ENCODE assay signal across 8 cellular contexts in genomic region chr17:71472809-71473789, GRCh38.
A peak's percentile ranks its signal among the peaks of the same experiment; 100 is the strongest.
DNase-seq lines count a peak whose midpoint lies in the region; ATAC-seq and TF ChIP-seq lines count a peak whose summit lies in the region.

No MANE protein-coding gene starts in this region.

- H2BK12ac ChIP-seq in neuronal stem cell (ENCODE audit: low read length), result no peak overlapping the region

- H2BK15ac ChIP-seq in neuronal stem cell (ENCODE audit: low read length), result no peak overlapping the region

- H3K4me2 ChIP-seq in OCI-LY1 (ENCODE audit: low read length) (no peak overlapping the region), neuronal stem cell (ENCODE audit: insufficient read depth, low read length, poor library complexity, severe bottlenecking) (no peak overlapping the region)

- no peaks in the 10 kb centered on the region for H3K79me2 ChIP-seq in OCI-LY1 (ENCODE audit: insufficient read depth, low read length)

- peak; percentile 70 for ATAC-seq in Right ventricle myocardium superior (ENCODE audit: poor library complexity)
- ATAC-seq in esophagus mucosa, result peak; percentile 71

- DNase-seq in Right ventricle myocardium superior (no peak), right atrium auricular region (ENCODE audit: low spot score) (no peak), HuH-7.5 (ENCODE audit: low spot score) (peak; percentile 12), neuronal stem cell (ENCODE audit: low spot score) (peak; percentile 50)
- no peak for DNase-seq in activated naive CD4-positive, alpha-beta T cell treated with anti-CD3 and anti-CD28 coated beads, Interleukin-2, amount 50 U/mL, for 16 hours
- DNase-seq in effector memory CD4-positive, alpha-beta T cell, result no peak

- H3K9me3 ChIP-seq in right atrium auricular region, result no peaks in the 10 kb centered on the region
- H3K9me3 ChIP-seq in OCI-LY1 (ENCODE audit: low read length), result no peaks in the 10 kb centered on the region
- H3K9me3 ChIP-seq in neuronal stem cell (replicated peaks in 1 of 2; ENCODE audit: control insufficient read depth in 2 of 2, insufficient read depth in 1 of 2, low read depth in 1 of 2, low read length in 2 of 2), result no peaks in the 10 kb centered on the region
- H3K9me3 ChIP-seq in effector memory CD4-positive, alpha-beta T cell (ENCODE audit: control insufficient read depth, low read length), result no peaks in the 10 kb centered on the region

- TF ChIP-seq CTCF in right atrium auricular region (IDR thresholded peaks at IDR 0.05), result peak in 1 of 2 donors; percentile 59
- peak; percentile 61 for TF ChIP-seq CTCF in OCI-LY1 (IDR thresholded peaks at IDR 0.05; ENCODE audit: low read length)

- no peak overlapping the region for H2AFZ ChIP-seq in OCI-LY1 (ENCODE audit: low read length)
- H2AFZ ChIP-seq in neuronal stem cell (ENCODE audit: low read length), result no peak overlapping the region

- no peaks in the 10 kb centered on the region for H3F3A ChIP-seq in OCI-LY1 (ENCODE audit: insufficient read depth, low read length)

- H2AK5ac ChIP-seq in neuronal stem cell (ENCODE audit: low read depth, low read length), result no peak overlapping the region

- no peak overlapping the region for H3K14ac ChIP-seq in neuronal stem cell (ENCODE audit: low read length)

- H2BK5ac ChIP-seq in neuronal stem cell (ENCODE audit: low read length), result no peak overlapping the region

- H3K4me1 ChIP-seq in right atrium auricular region (no peaks in the 10 kb centered on the region), OCI-LY1 (ENCODE audit: insufficient read depth, low read length, severe bottlenecking) (no peaks in the 10 kb centered on the region), neuronal stem cell (ENCODE audit: control insufficient read depth in 2 of 2, insufficient read depth in 1 of 2, low read depth in 1 of 2, low read length in 2 of 2) (no peaks in the 10 kb centered on the region)
- H3K4me1 ChIP-seq in effector memory CD4-positive, alpha-beta T cell (ENCODE audit: control insufficient read depth, insufficient read depth, low read length, poor library complexity, severe bottlenecking), result no peaks in the 10 kb centered on the region

- H3K79me1 ChIP-seq in neuronal stem cell (ENCODE audit: low read depth, low read length), result no peaks in the 10 kb centered on the region

- H3K27ac ChIP-seq in right atrium auricular region (no peak overlapping the region), OCI-LY1 (ENCODE audit: low read depth, low read length, poor library complexity, severe bottlenecking) (no peak overlapping the region), neuronal stem cell (replicated peaks; ENCODE audit: low read length) (no peak overlapping the region)
- no peak overlapping the region for H3K27ac ChIP-seq in effector memory CD4-positive, alpha-beta T cell (ENCODE audit: insufficient read depth, low read length, poor library complexity, severe bottlenecking)

- no peaks in the 10 kb centered on the region for H3K9me2 ChIP-seq in OCI-LY1 (ENCODE audit: low read depth, low read length)

- H3K4ac ChIP-seq in neuronal stem cell (ENCODE audit: low read length), result no peak overlapping the region

- no peak overlapping the region for H3K4me3 ChIP-seq in right atrium auricular region
- H3K4me3 ChIP-seq in OCI-LY1 (ENCODE audit: low read depth, low read length, poor library complexity, severe bottlenecking), result no peak overlapping the region
- H3K4me3 ChIP-seq in neuronal stem cell (ENCODE audit: low read length in 2 of 2), result no peak overlapping the region
- no peak overlapping the region for H3K4me3 ChIP-seq in effector memory CD4-positive, alpha-beta T cell (ENCODE audit: insufficient read depth, low read depth, low read length, poor library complexity, severe bottlenecking)

- H4K20me1 ChIP-seq in OCI-LY1 (ENCODE audit: insufficient read depth, low read length), result no peaks in the 10 kb centered on the region

- no peak overlapping the region for H3K23ac ChIP-seq in neuronal stem cell (ENCODE audit: low read depth, low read length, poor library complexity)

- intact Hi-C loops in Right ventricle myocardium superior (cut with DNase I), result loop anchor here (10.0 kb wide), 1 partner anchor 642 kb away; no protein-coding TSS in a partner anchor

- no peak overlapping the region for H2BK120ac ChIP-seq in neuronal stem cell (ENCODE audit: low read depth, low read length)

- H4K91ac ChIP-seq in neuronal stem cell (ENCODE audit: low read depth, low read length, poor library complexity), result no peak overlapping the region

- no peak overlapping the region for H4K8ac ChIP-seq in neuronal stem cell (ENCODE audit: low read depth, low read length)

- no peak overlapping the region for H3K18ac ChIP-seq in neuronal stem cell (ENCODE audit: low read length)

- H3K9ac ChIP-seq in OCI-LY1 (ENCODE audit: low read length) (no peak overlapping the region), neuronal stem cell (ENCODE audit: low read depth, low read length, poor library complexity) (no peak overlapping the region)

- H3K27me3 ChIP-seq in right atrium auricular region (no peaks in the 10 kb centered on the region), OCI-LY1 (ENCODE audit: insufficient read depth, low read length) (no peaks in the 10 kb centered on the region), neuronal stem cell (ENCODE audit: control insufficient read depth in 3 of 3, insufficient read depth in 3 of 3, low read depth in 1 of 3, low read length in 3 of 3) (no peaks in the 10 kb centered on the region)
- no peaks in the 10 kb centered on the region for H3K27me3 ChIP-seq in effector memory CD4-positive, alpha-beta T cell (replicated peaks; ENCODE audit: control insufficient read depth, insufficient read depth, low read length, poor library complexity, severe bottlenecking)

- WGBS in neuronal stem cell (ENCODE audit: extremely low coverage in 2 of 2, insufficient read length in 2 of 2, insufficient replicate concordance in 1 of 2), 2 donors, result no CpG with 5 or more reads among the region's 7 CpGs

- H3K36me3 ChIP-seq in right atrium auricular region (no peaks in the 10 kb centered on the region), OCI-LY1 (ENCODE audit: insufficient read depth, low read length) (no peaks in the 10 kb centered on the region), neuronal stem cell (replicated peaks in 1 of 2; ENCODE audit: control insufficient read depth in 2 of 2, insufficient read depth in 2 of 2, low read length in 2 of 2) (no peaks in the 10 kb centered on the region)
- no peaks in the 10 kb centered on the region for H3K36me3 ChIP-seq in effector memory CD4-positive, alpha-beta T cell (ENCODE audit: control insufficient read depth, insufficient read depth, low read length)

Comparison
In these comparisons a context has a peak if more than half of its experiments do, and no peak if none do; other contexts are left out.
1. DNase-seq: peak in HuH-7.5 (single experiment) and neuronal stem cell (single experiment); none in Right ventricle myocardium superior (single experiment), right atrium auricular region (single experiment), activated naive CD4-positive, alpha-beta T cell treated with anti-CD3 and anti-CD28 coated beads, Interleukin-2, amount 50 U/mL, for 16 hours (single experiment) and effector memory CD4-positive, alpha-beta T cell (0 of 3).